In the genomic region with DNA sequence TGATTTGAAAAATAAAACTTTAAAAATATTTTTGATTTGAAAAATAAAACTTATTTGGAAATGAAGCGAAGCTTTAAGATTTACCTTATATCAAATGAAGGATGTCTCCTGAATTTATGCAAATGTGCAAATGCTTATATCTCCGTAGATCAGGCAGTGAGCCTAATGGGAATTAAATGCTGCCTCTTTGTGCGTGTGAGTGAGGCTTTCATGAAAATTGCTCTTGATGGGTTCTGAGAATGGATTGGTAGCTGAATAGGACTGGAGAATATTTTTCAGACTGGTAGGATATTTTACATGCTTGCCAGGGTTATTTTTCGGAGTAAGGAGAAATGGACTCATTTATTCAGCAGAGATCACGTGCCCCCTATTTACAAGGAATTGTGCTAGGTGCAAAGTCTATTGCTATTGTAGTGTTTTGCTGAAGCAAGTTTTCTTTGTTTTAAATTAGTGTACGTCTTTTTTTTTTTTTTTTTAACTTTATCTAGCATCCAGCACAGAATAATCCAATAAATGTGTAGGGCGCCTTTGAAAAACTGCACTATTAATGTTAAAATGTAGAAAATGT, we compare ENCODE assay signal across 21 cellular contexts. TPM values are rescaled to one million over a fixed set of nuclear protein-coding genes. Genes with fewer than 3 reads are reported as not detected.
DNase-seq lines count a peak whose midpoint lies in the region; ATAC-seq and TF ChIP-seq lines count a peak whose summit lies in the region.
"Had no signal": no experiment of that assay in that cellular context is flagged by ENCODE, and none has a peak within 500 bp of the region (broad histone marks: within the 10 kb centered on the region; RNA-seq: fewer than 3 reads in every experiment).

No MANE protein-coding gene starts in this region.

- H3K36me3 Mint-ChIP-seq in activated CD4-positive, alpha-beta T cell treated with anti-CD3 and anti-CD28 coated beads, Interleukin-2, amount 10 ng/mL, durations not matched to agents 7 days and 5 days (ENCODE audit: low read depth) = peaks cover 8% of the 10 kb centered on the region
- no peaks in the 10 kb centered on the region for H3K36me3 Mint-ChIP-seq in HFFc6 (ENCODE audit: low read depth)
- H3K36me3 Mint-ChIP-seq in WTC11 = no peaks in the 10 kb centered on the region
- no peaks in the 10 kb centered on the region for H3K36me3 Mint-ChIP-seq in nephron progenitor cell (ENCODE audit: low read depth)
- peaks cover 5% of the 10 kb centered on the region for H3K36me3 Mint-ChIP-seq in stimulated activated effector memory CD8-positive, alpha-beta T cell treated with anti-CD3 and anti-CD28 coated beads, Interleukin-12 subunit alpha, Interleukin-12 subunit beta, amount 100 ng/mL, for 72 hours
- H3K36me3 Mint-ChIP-seq: stimulated activated memory B cell treated with anti-CD40 and anti-IgM and Interleukin-4, amounts not matched to agents 10 μg/mL and 1 μg/mL and 100 μg/mL, for 72 hours had no signal

- H3K4me1 ChIP-seq in sigmoid colon = peaks cover 0 to 11% (median 9%) of the 10 kb centered on the region in 4 donors

- CTCF ChIA-PET in activated CD4-positive, alpha-beta T cell treated with anti-CD3 and anti-CD28 coated beads, Interleukin-2, amount 10 ng/mL, durations not matched to agents 7 days and 5 days (lab: Charles Lee) = no interaction called here
- CTCF ChIA-PET in WTC11 (lab: Charles Lee) = interaction anchor here (4.3 kb wide), 1 partner anchor 53 kb away, joined by 15 read pairs; no protein-coding TSS in a partner anchor

- 35 to 87% methylated on average over 7 of the region's 7 CpGs for WGBS in sigmoid colon, 2 donors

- H3K36me3 ChIP-seq in sigmoid colon = no peaks in the 10 kb centered on the region
- H3K36me3 ChIP-seq: Peyer's patch, transverse colon had no signal

- no peak for TF ChIP-seq EP300 in sigmoid colon (IDR thresholded peaks at IDR 0.05)

- no peaks in the 10 kb centered on the region for H3K27me3 Mint-ChIP-seq in activated CD4-positive, alpha-beta T cell treated with anti-CD3 and anti-CD28 coated beads, Interleukin-2, amount 10 ng/mL, durations not matched to agents 7 days and 5 days
- H3K27me3 Mint-ChIP-seq in HFFc6 (ENCODE audit: insufficient read depth) (peaks cover 2% of the 10 kb centered on the region; the same call in 1 of the 2 replicates), WTC11 (ENCODE audit: low read depth) (no peaks in the 10 kb centered on the region), nephron progenitor cell (ENCODE audit: low read depth, poor library complexity) (no peaks in the 10 kb centered on the region)
- H3K27me3 Mint-ChIP-seq: stimulated activated memory B cell treated with anti-CD40 and anti-IgM and Interleukin-4, amounts not matched to agents 10 μg/mL and 1 μg/mL and 100 μg/mL, for 72 hours had no signal

- intact Hi-C loops in sigmoid colon (cut with DNase I) = loop anchor here (5.0 kb wide), 1 partner anchor 297 kb away; the partner anchor contains the start of gene PAPOLA

- POLR2A ChIA-PET in activated CD4-positive, alpha-beta T cell treated with anti-CD3 and anti-CD28 coated beads, Interleukin-2, amount 10 ng/mL, durations not matched to agents 7 days and 5 days (lab: Charles Lee) = no interaction called here
- POLR2A ChIA-PET in WTC11 (lab: Charles Lee) = no interaction called here

- H3K27ac Mint-ChIP-seq in activated CD4-positive, alpha-beta T cell treated with anti-CD3 and anti-CD28 coated beads, Interleukin-2, amount 10 ng/mL, durations not matched to agents 7 days and 5 days = no peak overlapping the region
- H3K27ac Mint-ChIP-seq in HFFc6 (peak overlapping the region; percentile 48; the same call in 1 of the 2 replicates), WTC11 (0 out of 2 replicates have a peak overlapping the region, but pooled peaks have one; percentile 42), nephron progenitor cell (no peak overlapping the region)
- no peak overlapping the region for H3K27ac Mint-ChIP-seq in stimulated activated effector memory CD8-positive, alpha-beta T cell treated with anti-CD3 and anti-CD28 coated beads, Interleukin-12 subunit alpha, Interleukin-12 subunit beta, amount 100 ng/mL, for 72 hours
- H3K27ac Mint-ChIP-seq: activated naive CD4-positive, alpha-beta T cell treated with anti-CD3 and anti-CD28 coated beads, Interleukin-2, amount 50 U/mL, for 72 hours; stimulated activated memory B cell treated with anti-CD40 and anti-IgM and Interleukin-4, amounts not matched to agents 10 μg/mL and 1 μg/mL and 100 μg/mL, for 72 hours had no signal

- peak overlapping the region; percentile 22 for H3K4me3 Mint-ChIP-seq in activated CD4-positive, alpha-beta T cell treated with anti-CD3 and anti-CD28 coated beads, Interleukin-2, amount 10 ng/mL, durations not matched to agents 7 days and 5 days
- H3K4me3 Mint-ChIP-seq in HFFc6 = peak overlapping the region; percentile 51; the same call in 1 of the 2 replicates
- H3K4me3 Mint-ChIP-seq in WTC11 = peak overlapping the region; percentile 20; the same call in 1 of the 2 replicates
- peak overlapping the region; percentile 59 for H3K4me3 Mint-ChIP-seq in nephron progenitor cell
- no peak overlapping the region for H3K4me3 Mint-ChIP-seq in stimulated activated effector memory CD8-positive, alpha-beta T cell treated with anti-CD3 and anti-CD28 coated beads, Interleukin-12 subunit alpha, Interleukin-12 subunit beta, amount 100 ng/mL, for 72 hours
- H3K4me3 Mint-ChIP-seq: stimulated activated memory B cell treated with anti-CD40 and anti-IgM and Interleukin-4, amounts not matched to agents 10 μg/mL and 1 μg/mL and 100 μg/mL, for 72 hours had no signal

- no peaks in the 10 kb centered on the region for H3K27me3 ChIP-seq in sigmoid colon
- H3K27me3 ChIP-seq: Peyer's patch, transverse colon had no signal

- no peak for DNase-seq in activated CD4-positive, alpha-beta T cell treated with anti-CD3 and anti-CD28 coated beads, Interleukin-2, amount 10 ng/mL, durations not matched to agents 7 days and 5 days
- DNase-seq in activated CD4-positive, alpha-beta T cell treated with anti-CD3 and anti-CD28 coated beads, Interleukin-2, amount 50 U/mL, for 4 hours = no peak
- DNase-seq in HFFc6 = no peak
- no peak for DNase-seq in WTC11 (ENCODE audit: low spot score)
- DNase-seq in nephron progenitor cell = no peak
- no peak for DNase-seq in sigmoid colon
- no peak for DNase-seq in globus pallidus (ENCODE audit: low spot score)
- DNase-seq in stimulated activated effector memory CD8-positive, alpha-beta T cell treated with anti-CD3 and anti-CD28 coated beads, Interleukin-12 subunit alpha, Interleukin-12 subunit beta, amount 100 ng/mL, for 72 hours (ENCODE audit: low spot score in 2 of 2) = no peak
- DNase-seq: ACHN; activated CD4-positive, alpha-beta T cell treated with anti-CD3 and anti-CD28 coated beads for 48 hours; cortex of kidney; hippocampal formation; kidney; MM.1S; naive thymus-derived CD4-positive, alpha-beta T cell; NCI-H187 treated with DMSO at 0.1 percent for 48 hours; NCI-H510A treated with DMSO at 0.1 percent for 48 hours; Peyer's patch; transverse colon had no signal

- TF ChIP-seq POLR2A in sigmoid colon (IDR thresholded peaks at IDR 0.05) = no peak

- TF ChIP-seq CTCF in HFFc6 (IDR thresholded peaks at IDR 0.05) = no peak
- no peak for TF ChIP-seq CTCF in WTC11 (IDR thresholded peaks at IDR 0.05)
- no peak for TF ChIP-seq CTCF in nephron progenitor cell (IDR thresholded peaks at IDR 0.05)
- no peak for TF ChIP-seq CTCF in sigmoid colon (IDR thresholded peaks at IDR 0.05)

- peaks cover 55% of the 10 kb centered on the region for H3K4me1 Mint-ChIP-seq in activated CD4-positive, alpha-beta T cell treated with anti-CD3 and anti-CD28 coated beads, Interleukin-2, amount 10 ng/mL, durations not matched to agents 7 days and 5 days
- H3K4me1 Mint-ChIP-seq in HFFc6 (ENCODE audit: low read depth) (peaks cover 48% of the 10 kb centered on the region), WTC11 (peaks cover 35% of the 10 kb centered on the region), nephron progenitor cell (peaks cover 42% of the 10 kb centered on the region)
- H3K4me1 Mint-ChIP-seq in stimulated activated effector memory CD8-positive, alpha-beta T cell treated with anti-CD3 and anti-CD28 coated beads, Interleukin-12 subunit alpha, Interleukin-12 subunit beta, amount 100 ng/mL, for 72 hours = peaks cover 36% of the 10 kb centered on the region

- no peak overlapping the region for H3K4me3 ChIP-seq in sigmoid colon
- H3K4me3 ChIP-seq: Peyer's patch, transverse colon had no signal

- H3K27ac ChIP-seq in sigmoid colon = no peak overlapping the region
- H3K27ac ChIP-seq: Peyer's patch, transverse colon had no signal

- H3K9me3 ChIP-seq in sigmoid colon = no peaks in the 10 kb centered on the region
- H3K9me3 ChIP-seq: Peyer's patch, transverse colon had no signal

- no peaks in the 10 kb centered on the region for H3K9me3 Mint-ChIP-seq in activated CD4-positive, alpha-beta T cell treated with anti-CD3 and anti-CD28 coated beads, Interleukin-2, amount 10 ng/mL, durations not matched to agents 7 days and 5 days
- no peaks in the 10 kb centered on the region for H3K9me3 Mint-ChIP-seq in HFFc6
- no peaks in the 10 kb centered on the region for H3K9me3 Mint-ChIP-seq in WTC11
- H3K9me3 Mint-ChIP-seq in nephron progenitor cell = no peaks in the 10 kb centered on the region
- H3K9me3 Mint-ChIP-seq in stimulated activated effector memory CD8-positive, alpha-beta T cell treated with anti-CD3 and anti-CD28 coated beads, Interleukin-12 subunit alpha, Interleukin-12 subunit beta, amount 100 ng/mL, for 72 hours = no peaks in the 10 kb centered on the region
- H3K9me3 Mint-ChIP-seq: activated naive CD4-positive, alpha-beta T cell treated with anti-CD3 and anti-CD28 coated beads, Interleukin-2, amount 50 U/mL, for 72 hours; naive thymus-derived CD4-positive, alpha-beta T cell; stimulated activated memory B cell treated with anti-CD40 and anti-IgM and Interleukin-4, amounts not matched to agents 10 μg/mL and 1 μg/mL and 100 μg/mL, for 72 hours had no signal

- no peak for ATAC-seq in WTC11
- ATAC-seq in stimulated activated effector memory CD8-positive, alpha-beta T cell treated with anti-CD3 and anti-CD28 coated beads, Interleukin-12 subunit alpha, Interleukin-12 subunit beta, amount 100 ng/mL, for 72 hours = no peak
- ATAC-seq: activated naive CD4-positive, alpha-beta T cell treated with anti-CD3 and anti-CD28 coated beads, Interleukin-2, amount 50 U/mL, for 72 hours; naive thymus-derived CD4-positive, alpha-beta T cell; stimulated activated memory B cell treated with anti-CD40 and anti-IgM and Interleukin-4, amounts not matched to agents 10 μg/mL and 1 μg/mL and 100 μg/mL, for 72 hours had no signal

TF ChIP-seq in WTC11, 78 proteins besides CTCF, POLR2A, EP300 and RAD21:
- TF ChIP-seq FOXK1 (CRISPR knock-in tag; IDR thresholded peaks at IDR 0.05) (no peak), ZNF232 (CRISPR knock-in tag; IDR thresholded peaks at IDR 0.05) (no peak)
TF ChIP-seq in WTC11: peak in this region for 0.

RNA-seq across cellular contexts. Expression of gene VRK1, which starts 2.4 kb away (rescaled TPM):
- 10 to 100 TPM; 66.5 to 70.8 TPM for total RNA-seq in activated CD4-positive, alpha-beta T cell treated with anti-CD3 and anti-CD28 coated beads, Interleukin-2, amount 10 ng/mL, durations not matched to agents 7 days and 5 days
- 10 to 100 TPM; 10.1 to 19.1 (median 17.5) TPM for total RNA-seq in HFFc6 (2021; fragmentation: NEBNext Ultra II Directional; extraction: Animal tissue kit (Norgen Biotek cat#: 25700))
- total RNA-seq in WTC11 (2021) (67.3 to 73.6 TPM (median 69.6 TPM) in 3 replicates), sigmoid colon (10 to 100 TPM; 12.8 to 25.7 (median 19.5) TPM)
- polyA plus RNA-seq in sigmoid colon = 10 to 100 TPM in 2 of 3 donors, 1 to 10 TPM in 1; 7.8 to 17.9 (median 11.6) TPM

Comparison
In these comparisons a context has a peak if more than half of its experiments do, and no peak if none do; other contexts are left out.
1. H3K27ac Mint-ChIP-seq: peak in HFFc6 (single experiment) and WTC11 (single experiment); none in activated CD4-positive, alpha-beta T cell treated with anti-CD3 and anti-CD28 coated beads, Interleukin-2, amount 10 ng/mL, durations not matched to agents 7 days and 5 days (single experiment), nephron progenitor cell (single experiment) and stimulated activated effector memory CD8-positive, alpha-beta T cell treated with anti-CD3 and anti-CD28 coated beads, Interleukin-12 subunit alpha, Interleukin-12 subunit beta, amount 100 ng/mL, for 72 hours (single experiment).